Comparison of ENCODE assay signal across 19 cellular contexts in the genomic region with DNA sequence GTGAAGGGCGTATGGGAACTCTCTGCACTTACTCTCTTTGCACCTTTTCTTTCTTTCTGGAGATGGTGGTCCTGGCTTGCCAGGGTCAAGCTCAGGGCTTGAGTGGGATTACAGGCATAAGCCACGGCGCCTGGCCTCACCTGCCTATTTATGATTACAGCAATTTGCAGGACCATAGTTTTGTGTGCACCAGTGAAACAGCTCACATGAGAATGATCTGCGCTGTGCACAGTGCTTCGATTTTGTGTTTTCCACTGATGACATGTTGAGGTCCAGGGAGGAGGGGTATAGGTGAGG. TPM values are rescaled to one million over a fixed set of nuclear protein-coding genes. Genes with fewer than 3 reads are reported as not detected.
DNase-seq lines count a peak whose midpoint lies in the region; ATAC-seq, FAIRE-seq and TF ChIP-seq lines count a peak whose summit lies in the region.
"Had no signal": no experiment of that assay in that cellular context is flagged by ENCODE, and none has a peak within 500 bp of the region (broad histone marks: within the 10 kb centered on the region; RNA-seq: fewer than 3 reads in every experiment).

No MANE protein-coding gene starts in this region.

- H3K27me3 ChIP-seq in HepG2 (ENCODE audit: control insufficient read depth in 1 of 2, insufficient read depth in 2 of 2, low read length in 2 of 2) (peaks cover 0 to 29% of the 10 kb centered on the region in 2 experiments; a peak in 4 of 5 replicates), right lobe of liver (no peaks in the 10 kb centered on the region), neutrophil (no peaks in the 10 kb centered on the region), Karpas-422 (ENCODE audit: low read length) (no peaks in the 10 kb centered on the region)

- no peaks in the 10 kb centered on the region for H3K9me2 ChIP-seq in Karpas-422 (replicated peaks; ENCODE audit: insufficient read depth, low read length)

- TF ChIP-seq RAD21 in HepG2 (CRISPR knock-in tag; IDR thresholded peaks at IDR 0.05) = no peak

- H3K9me3 Mint-ChIP-seq in T-helper 2 cell treated with Interferon-gamma antibody and Interleukin-4, amounts not matched to agents 5 μg/mL and 100 μg/mL, for 36 hours = no peaks in the 10 kb centered on the region
- H3K9me3 Mint-ChIP-seq in activated CD8-positive, alpha-beta T cell treated with anti-CD3 and anti-CD28 coated beads for 36 hours = no peaks in the 10 kb centered on the region
- H3K9me3 Mint-ChIP-seq: H9 had no signal

- POLR2A ChIA-PET in HepG2 (lab: Yijun Ruan, JAX) = interaction anchor here (1.0 to 1.5 kb wide), 5 partner anchors 9 to 43 kb away, joined by 3 to 8 read pairs (median 5); a partner anchor contains a TSS
- POLR2A ChIA-PET in activated CD8-positive, alpha-beta T cell treated with anti-CD3 and anti-CD28 coated beads for 36 hours (lab: Charles Lee) = interaction anchor here (0.6 to 1.0 kb wide), 4 partner anchors 9 to 99 kb away, joined by 3 to 6 read pairs (median 4); no protein-coding TSS in a partner anchor

- no peak overlapping the region for H3K4me3 Mint-ChIP-seq in T-helper 2 cell treated with Interferon-gamma antibody and Interleukin-4, amounts not matched to agents 5 μg/mL and 100 μg/mL, for 36 hours
- no peak overlapping the region for H3K4me3 Mint-ChIP-seq in activated CD8-positive, alpha-beta T cell treated with anti-CD3 and anti-CD28 coated beads for 36 hours
- H3K4me3 Mint-ChIP-seq: H9 had no signal

- H3K9ac ChIP-seq in HepG2 (ENCODE audit: insufficient read depth, low read depth, low read length) = no peak overlapping the region
- no peak overlapping the region for H3K9ac ChIP-seq in Karpas-422 (ENCODE audit: low read length)

- H3K27ac ChIP-seq in HepG2 (ENCODE audit: extremely low read length, insufficient read depth, low read length) (no peak overlapping the region), right lobe of liver (no peak overlapping the region), neutrophil (peak overlapping the region; percentile 74), Karpas-422 (ENCODE audit: low read length) (no peak overlapping the region)

- TF ChIP-seq EP300 in HepG2 (IDR thresholded peaks at IDR 0.05; ENCODE audit: low read depth in 2 of 2, low read length in 2 of 2) (no peak), HepG2 (CRISPR knock-in tag; IDR thresholded peaks at IDR 0.05; ENCODE audit: borderline replicate concordance) (no peak)

- H4K20me1 ChIP-seq in HepG2 (ENCODE audit: insufficient read depth, low read length) (no peaks in the 10 kb centered on the region; the same call in 1 of the 2 replicates), Karpas-422 (ENCODE audit: insufficient read depth, low read depth, low read length) (no peaks in the 10 kb centered on the region)

- H3K79me2 ChIP-seq in HepG2 (ENCODE audit: insufficient read depth, low read length) (no peaks in the 10 kb centered on the region), Karpas-422 (ENCODE audit: low read length) (no peaks in the 10 kb centered on the region)

- H2AFZ ChIP-seq in HepG2 (ENCODE audit: low read length) = no peak overlapping the region
- no peak overlapping the region for H2AFZ ChIP-seq in Karpas-422 (ENCODE audit: low read length)

- in situ Hi-C loops in HepG2 (cut with HindIII; ENCODE audit: extremely low pct_ligation_motif_present, low pct_unique_long_range_greater_than_20kb) = no loop called here

- H3K36me3 ChIP-seq in HepG2 (replicated peaks in 1 of 2; ENCODE audit: control insufficient read depth in 1 of 2, insufficient read depth in 2 of 2, low read length in 2 of 2) (no peaks in the 10 kb centered on the region), right lobe of liver (no peaks in the 10 kb centered on the region), neutrophil (no peaks in the 10 kb centered on the region), Karpas-422 (ENCODE audit: insufficient read depth, low read length) (no peaks in the 10 kb centered on the region)

- peaks cover 5% of the 10 kb centered on the region for H3K36me3 Mint-ChIP-seq in T-helper 2 cell treated with Interferon-gamma antibody and Interleukin-4, amounts not matched to agents 5 μg/mL and 100 μg/mL, for 36 hours (ENCODE audit: low read depth)
- H3K36me3 Mint-ChIP-seq in activated CD8-positive, alpha-beta T cell treated with anti-CD3 and anti-CD28 coated beads for 36 hours (ENCODE audit: low read depth) = no peaks in the 10 kb centered on the region

- TF ChIP-seq CTCF in HepG2 (CRISPR knock-in tag; IDR thresholded peaks at IDR 0.05) (no peak), right lobe of liver (IDR thresholded peaks at IDR 0.05) (no peak), neutrophil (IDR thresholded peaks at IDR 0.05) (no peak)
- TF ChIP-seq CTCF in activated CD8-positive, alpha-beta T cell treated with anti-CD3 and anti-CD28 coated beads for 36 hours (IDR thresholded peaks at IDR 0.05) = no peak

- TF ChIP-seq POLR2A in HepG2 (IDR thresholded peaks at IDR 0.05; ENCODE audit: insufficient read depth in 1 of 2, low read depth in 2 of 2, low read length in 2 of 2) = no peak
- no peak for TF ChIP-seq POLR2A in right lobe of liver (IDR thresholded peaks at IDR 0.05)

- H3K4me1 ChIP-seq in HepG2 (ENCODE audit: insufficient read depth, low read length) = peaks cover 76% of the 10 kb centered on the region
- H3K4me1 ChIP-seq in right lobe of liver = peaks cover 0 to 25% (median 6%) of the 10 kb centered on the region in 4 donors
- peaks cover 84 to 89% of the 10 kb centered on the region in 2 experiments for H3K4me1 ChIP-seq in neutrophil (ENCODE audit: control insufficient read depth in 1 of 2, insufficient read depth in 1 of 2, low read depth in 1 of 2, low read length in 1 of 2)
- peaks cover 65% of the 10 kb centered on the region for H3K4me1 ChIP-seq in Karpas-422 (ENCODE audit: low read length)

- intact Hi-C loops in HepG2 (cut with micrococcal nuclease; ENCODE audit: unreplicated experiment) = loop anchor here (2.0 kb wide), 1 partner anchor 41 kb away; a partner anchor contains a TSS
- intact Hi-C loops in right lobe of liver (cut with DNase I) = no loop called here
- intact Hi-C loops in activated CD8-positive, alpha-beta T cell treated with anti-CD3 and anti-CD28 coated beads for 36 hours (cut with micrococcal nuclease) = loop anchor here (5.0 kb wide), 1 partner anchor 34 kb away; no protein-coding TSS in a partner anchor

- no peak for FAIRE-seq in HepG2 (lab: Jason Lieb, UNC)

- DNase-seq in T-helper 2 cell treated with Interferon-gamma antibody and Interleukin-4, amounts not matched to agents 5 μg/mL and 100 μg/mL, for 36 hours (ENCODE audit: low spot score) = no peak
- no peak for DNase-seq in T-helper 2 cell
- no peak for DNase-seq in HepG2 (ENCODE audit: low spot score)
- DNase-seq in right lobe of liver = no peak
- no peak for DNase-seq in activated CD8-positive, alpha-beta T cell treated with anti-CD3 and anti-CD28 coated beads for 36 hours
- no peak for DNase-seq in Karpas-422
- DNase-seq: 8988T, Caco-2, DMS153, H9, IMR-90, NCI-H1105, NCI-H1694, NCI-H2107, NCI-H2227 treated with DMSO at 0.1 percent for 48 hours, NCI-H524 had no signal

- peaks cover 58% of the 10 kb centered on the region for H3K4me1 Mint-ChIP-seq in T-helper 2 cell treated with Interferon-gamma antibody and Interleukin-4, amounts not matched to agents 5 μg/mL and 100 μg/mL, for 36 hours (ENCODE audit: low read depth)
- H3K4me1 Mint-ChIP-seq in activated CD8-positive, alpha-beta T cell treated with anti-CD3 and anti-CD28 coated beads for 36 hours (ENCODE audit: low read depth) = peaks cover 65% of the 10 kb centered on the region

- WGBS in HepG2 (ENCODE audit: low lambda C conversion rate) = 53% methylated on average over 5 of the region's 5 CpGs
- 83% methylated on average over 3 of the region's 5 CpGs for WGBS in right lobe of liver (ENCODE audit: insufficient coverage, low coverage, low lambda C conversion rate, missing lambda C conversion rate)

- H3K9me3 ChIP-seq in HepG2 (ENCODE audit: low read length) (no peaks in the 10 kb centered on the region), right lobe of liver (no peaks in the 10 kb centered on the region), neutrophil (no peaks in the 10 kb centered on the region), Karpas-422 (ENCODE audit: low read length) (no peaks in the 10 kb centered on the region)

- H3K27ac Mint-ChIP-seq in T-helper 2 cell treated with Interferon-gamma antibody and Interleukin-4, amounts not matched to agents 5 μg/mL and 100 μg/mL, for 36 hours = peak overlapping the region; percentile 26
- H3K27ac Mint-ChIP-seq in activated CD8-positive, alpha-beta T cell treated with anti-CD3 and anti-CD28 coated beads for 36 hours = peak overlapping the region; percentile 14
- H3K27ac Mint-ChIP-seq: H9 had no signal

- ATAC-seq in HepG2 = no peak
- no peak for ATAC-seq in right lobe of liver
- no peak for ATAC-seq in activated CD8-positive, alpha-beta T cell treated with anti-CD3 and anti-CD28 coated beads for 36 hours
- no peak for ATAC-seq in GM21423 (IDR thresholded peaks at IDR 0.05; ENCODE audit: unreplicated experiment)
- ATAC-seq: Panc1 had no signal

- H3K4me2 ChIP-seq in HepG2 (ENCODE audit: low read depth, low read length) = no peak overlapping the region
- H3K4me2 ChIP-seq in Karpas-422 (ENCODE audit: low read depth, low read length, poor library complexity, severe bottlenecking) = no peak overlapping the region

- no TSS peak for BruUV-seq in HepG2 (replicated peaks; lab: Mats Ljungman, UMichigan)

- CTCF ChIA-PET in HepG2 (lab: Yijun Ruan, JAX; ENCODE audit: low intra/inter-chr PET ratio, low total read pairs) = no interaction called here
- CTCF ChIA-PET in activated CD8-positive, alpha-beta T cell treated with anti-CD3 and anti-CD28 coated beads for 36 hours (lab: Charles Lee) = interaction anchor here (1.2 kb wide), 1 partner anchor 31 kb away, joined by 3 read pairs; no protein-coding TSS in a partner anchor

- H3K27me3 Mint-ChIP-seq in T-helper 2 cell treated with Interferon-gamma antibody and Interleukin-4, amounts not matched to agents 5 μg/mL and 100 μg/mL, for 36 hours (ENCODE audit: low read depth) = peaks cover 4% of the 10 kb centered on the region
- H3K27me3 Mint-ChIP-seq in activated CD8-positive, alpha-beta T cell treated with anti-CD3 and anti-CD28 coated beads for 36 hours = no peaks in the 10 kb centered on the region

- H3K4me3 ChIP-seq in HepG2 (replicated peaks in 1 of 3; ENCODE audit: insufficient read depth in 1 of 3, low read depth in 2 of 3, low read length in 3 of 3) = no peak overlapping the region
- no peak overlapping the region for H3K4me3 ChIP-seq in right lobe of liver
- H3K4me3 ChIP-seq in neutrophil (ENCODE audit: low read depth in 1 of 2, low read length in 1 of 2) = peak overlapping the region; percentile 40 to 50
- H3K4me3 ChIP-seq in Karpas-422 (ENCODE audit: low read length) = no peak overlapping the region

RNA-seq across cellular contexts. Expression of a gene that starts 40.3 kb away (rescaled TPM):
- total RNA-seq in HepG2 (2016; rRNA removed; fragmentation: Illumina TruSeq; extraction: Trizol) (29.6 and 34.2 TPM in 2 replicates), right lobe of liver (10 to 100 TPM in 3 of 6 experiments, 1 to 10 TPM in 3; 3.9 to 16.9 (median 9.6) TPM)
- total RNA-seq in HepG2 (2016; cell fraction: cytosol; rRNA removed; fragmentation: Illumina TruSeq; extraction: Trizol; ENCODE audit: low read depth) = 29.5 and 32.8 TPM in 2 replicates
- 24.0 and 34.3 TPM in 2 replicates for total RNA-seq in HepG2 (2016; cell fraction: insoluble cytoplasmic fraction; rRNA removed; fragmentation: Illumina TruSeq; extraction: Trizol)
- 69.5 and 80.5 TPM in 2 replicates for total RNA-seq in HepG2 (2016; cell fraction: membrane; rRNA removed; fragmentation: Illumina TruSeq; extraction: Trizol)
- 16.2 and 19.5 TPM in 2 replicates for total RNA-seq in HepG2 (2016; cell fraction: nucleus; rRNA removed; fragmentation: Illumina TruSeq; extraction: Trizol)
- 24.2 and 30.0 TPM in 2 replicates for polyA plus RNA-seq in HepG2 (2011; rRNA removed)
- 25.8 and 35.6 TPM in 2 replicates for polyA plus RNA-seq in HepG2 (2011; cell fraction: cytosol; rRNA removed)
- 24.4 and 25.9 TPM in 2 replicates for polyA plus RNA-seq in HepG2 (2011; cell fraction: nucleus; rRNA removed)
- polyA plus RNA-seq in HepG2 (2012) = 13.9 and 24.8 TPM in 2 replicates
- polyA plus RNA-seq in HepG2 (2016; cell fraction: cytosol; fragmentation: Illumina TruSeq; extraction: Trizol; ENCODE audit: low read depth) = 44.0 and 53.1 TPM in 2 replicates
- polyA plus RNA-seq in HepG2 (2016; cell fraction: insoluble cytoplasmic fraction; fragmentation: Illumina TruSeq; extraction: Trizol; ENCODE audit: low read depth) = 40.7 and 50.0 TPM in 2 replicates
- polyA plus RNA-seq in HepG2 (2016; cell fraction: membrane; fragmentation: Illumina TruSeq; extraction: Trizol; ENCODE audit: low read depth) = 80.4 and 89.1 TPM in 2 replicates
- 34.0 and 39.8 TPM in 2 replicates for polyA plus RNA-seq in HepG2 (2016; cell fraction: nucleus; fragmentation: Illumina TruSeq; extraction: Trizol; ENCODE audit: insufficient read depth, low read depth)
- 9.8 and 33.7 TPM in 2 replicates for polyA minus RNA-seq in HepG2 (2011; rRNA and poly(A)+ RNA removed; ENCODE audit: low replicate concordance)
- 16.2 and 17.4 TPM in 2 replicates for polyA minus RNA-seq in HepG2 (2011; cell fraction: cytosol; rRNA and poly(A)+ RNA removed)
- polyA minus RNA-seq in HepG2 (2011; cell fraction: nucleus; rRNA and poly(A)+ RNA removed) = 6.2 and 7.1 TPM in 2 replicates
- 100 to 1,000 TPM; 114 to 116 TPM for total RNA-seq in activated CD8-positive, alpha-beta T cell treated with anti-CD3 and anti-CD28 coated beads for 36 hours
- 261 and 436 TPM in 2 replicates for total RNA-seq in Karpas-422 (2014; rRNA removed; shearing (Covaris generic); ENCODE audit: low replicate concordance)

Comparison
In these comparisons a context has a peak if more than half of its experiments do, and no peak if none do; other contexts are left out.
1. intact Hi-C loops: an anchor here in HepG2 (2.0 kb wide) and activated CD8-positive, alpha-beta T cell treated with anti-CD3 and anti-CD28 coated beads for 36 hours (5.0 kb wide); none called in right lobe of liver.
2. H3K4me3 ChIP-seq: peak in neutrophil (2 of 2); none in HepG2 (0 of 3), right lobe of liver (0 of 3) and Karpas-422 (single experiment).